ENCODE assay signal across 1 cellular context in genomic region chr11:7485136-7485853, GRCh38.
TF ChIP-seq lines count a peak whose summit lies in the region.

Gene OLFML1 (plus strand): TSS chr11:7485506. CDS start chr11:7485876, 370 bp downstream.

TF ChIP-seq in H1, 55 proteins besides CTCF, POLR2A, EP300 and RAD21 (continued from another document):
- TF ChIP-seq TAF7 (optimal IDR thresholded peaks at IDR 0.05; ENCODE audit: borderline replicate concordance, low read depth, low read length) (no peak), NANOG (IDR thresholded peaks at IDR 0.05; ENCODE audit: insufficient read depth, low read depth, low read length, poor library complexity, severe bottlenecking) (no peak), ZNF274 (IDR thresholded peaks at IDR 0.05; ENCODE audit: borderline replicate concordance, extremely low read depth, low read length) (no peak)
- TF ChIP-seq, protein P1, sequence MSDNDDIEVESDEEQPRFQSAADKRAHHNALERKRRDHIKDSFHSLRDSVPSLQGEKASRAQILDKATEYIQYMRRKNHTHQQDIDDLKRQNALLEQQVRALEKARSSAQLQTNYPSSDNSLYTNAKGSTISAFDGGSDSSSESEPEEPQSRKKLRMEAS (IDR thresholded peaks at IDR 0.05), result no peak
- TF ChIP-seq, protein P2, sequence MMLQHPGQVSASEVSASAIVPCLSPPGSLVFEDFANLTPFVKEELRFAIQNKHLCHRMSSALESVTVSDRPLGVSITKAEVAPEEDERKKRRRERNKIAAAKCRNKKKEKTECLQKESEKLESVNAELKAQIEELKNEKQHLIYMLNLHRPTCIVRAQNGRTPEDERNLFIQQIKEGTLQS (IDR thresholded peaks at IDR 0.05; ENCODE audit: insufficient read depth, low read depth, low read length), result no peak
